ENCODE assay signal across 10 cellular contexts in genomic region chr18:62610509-62611394, GRCh38.
DNase-seq lines count a peak whose midpoint lies in the region; ATAC-seq, FAIRE-seq and TF ChIP-seq lines count a peak whose summit lies in the region.
"Had no signal": no experiment of that assay in that cellular context is flagged by ENCODE, and none has a peak within 500 bp of the region (broad histone marks: within the 10 kb centered on the region; RNA-seq: fewer than 3 reads in every experiment).

No MANE protein-coding gene starts in this region.

- H3K27me3 Mint-ChIP-seq in astrocyte (ENCODE audit: low read depth, unreplicated experiment) = peaks cover 26% of the 10 kb centered on the region

- no peaks in the 10 kb centered on the region; the same call in 1 of the 2 replicates for H3K27me3 ChIP-seq in HUES64 (ENCODE audit: insufficient read depth, low read length)
- H3K27me3 ChIP-seq in astrocyte (ENCODE audit: insufficient read depth, low read length) = peaks cover 21% of the 10 kb centered on the region
- H3K27me3 ChIP-seq: MG63 had no signal

- no peaks in the 10 kb centered on the region for H3K9me3 Mint-ChIP-seq in astrocyte (ENCODE audit: unreplicated experiment)
- H3K9me3 Mint-ChIP-seq in activated naive CD4-positive, alpha-beta T cell treated with anti-CD3 and anti-CD28 coated beads, Interleukin-2, amount 50 U/mL, for 72 hours = no peaks in the 10 kb centered on the region

- no peak for DNase-seq in astrocyte (ENCODE audit: low read depth)
- no peak for DNase-seq in kidney
- no peak for DNase-seq in skeletal muscle cell (ENCODE audit: low read depth)
- DNase-seq in NCI-H510A treated with DMSO at 0.1 percent for 48 hours (lab: John Stamatoyannopoulos, UW) = no peak
- DNase-seq in activated naive CD4-positive, alpha-beta T cell treated with anti-CD3 and anti-CD28 coated beads, Interleukin-2, amount 50 U/mL, for 72 hours (ENCODE audit: low spot score in 2 of 2) = no peak
- DNase-seq in activated effector memory CD4-positive, alpha-beta T cell treated with Interleukin-2 at 50 U/mL for 16 hours = no peak
- DNase-seq: DND-41, MG63 had no signal

- peak overlapping the region; percentile 77 for H3K4me2 ChIP-seq in astrocyte (ENCODE audit: low read length)

- H3K4me3 ChIP-seq in HUES64 (ENCODE audit: low read length) (peak overlapping the region; percentile 7), astrocyte (ENCODE audit: insufficient read depth, low read depth, low read length) (peak overlapping the region; percentile 17), kidney (ENCODE audit: low read length in 2 of 2) (peak overlapping the region; percentile 56 to 58), skeletal muscle cell (ENCODE audit: low read depth, low read length) (peak overlapping the region; percentile 13)
- H3K4me3 ChIP-seq: MG63 had no signal

- TF ChIP-seq CTCF in astrocyte (IDR thresholded peaks at IDR 0.05; ENCODE audit: insufficient read depth, low read depth, low read length) (no peak), kidney (IDR thresholded peaks at IDR 0.05; ENCODE audit: borderline replicate concordance, extremely low read depth, insufficient read depth) (no peak)

- peak overlapping the region; percentile 47 for H2AFZ ChIP-seq in astrocyte (ENCODE audit: low read depth, low read length)

- H3K9ac ChIP-seq in HUES64 (ENCODE audit: low read depth, low read length) (0 out of 2 replicates have a peak overlapping the region, but pooled peaks have one; percentile 4), astrocyte (ENCODE audit: low read length) (no peak overlapping the region), kidney (ENCODE audit: low read length in 2 of 2) (no peak overlapping the region)

- H3K27ac ChIP-seq in HUES64 (ENCODE audit: low read depth, low read length) (no peak overlapping the region), astrocyte (ENCODE audit: low read depth, low read length) (no peak overlapping the region), kidney (ENCODE audit: low read depth in 2 of 2, low read length in 2 of 2) (no peak overlapping the region)

- no peaks in the 10 kb centered on the region for H4K20me1 ChIP-seq in astrocyte (ENCODE audit: insufficient read depth, low read length)

- H3K4me3 Mint-ChIP-seq in astrocyte (ENCODE audit: unreplicated experiment) = no peak overlapping the region

- FAIRE-seq in astrocyte (lab: Jason Lieb, UNC) (no peak), kidney (lab: Jason Lieb, UNC) (no peak)

- no peaks in the 10 kb centered on the region for H3K79me2 ChIP-seq in astrocyte (ENCODE audit: insufficient read depth, low read length)

- 37% methylated on average over 23 of the region's 23 CpGs for WGBS in HUES64

- H3K9me3 ChIP-seq in HUES64 (ENCODE audit: insufficient read depth, low read depth, low read length) = no peaks in the 10 kb centered on the region
- H3K9me3 ChIP-seq in astrocyte (ENCODE audit: insufficient read depth, low read depth, low read length) = no peaks in the 10 kb centered on the region
- peaks cover 0 to 4% of the 10 kb centered on the region in 2 donors for H3K9me3 ChIP-seq in kidney (ENCODE audit: control insufficient read depth in 1 of 2, low read length in 2 of 2)
- H3K9me3 ChIP-seq: MG63 had no signal

- H3K27ac Mint-ChIP-seq in astrocyte (ENCODE audit: unreplicated experiment) = no peak overlapping the region
- H3K27ac Mint-ChIP-seq in activated naive CD4-positive, alpha-beta T cell treated with anti-CD3 and anti-CD28 coated beads, Interleukin-2, amount 50 U/mL, for 72 hours = no peak overlapping the region

- H3K36me3 Mint-ChIP-seq in astrocyte (ENCODE audit: low read depth, unreplicated experiment) = peaks cover 1% of the 10 kb centered on the region
- H3K36me3 Mint-ChIP-seq in activated naive CD4-positive, alpha-beta T cell treated with anti-CD3 and anti-CD28 coated beads, Interleukin-2, amount 50 U/mL, for 72 hours = no peaks in the 10 kb centered on the region

- ATAC-seq in HG02885 (IDR thresholded peaks at IDR 0.05; ENCODE audit: poor library complexity, unreplicated experiment) = no peak
- ATAC-seq in activated naive CD4-positive, alpha-beta T cell treated with anti-CD3 and anti-CD28 coated beads, Interleukin-2, amount 50 U/mL, for 72 hours = no peak

- H3K4me1 Mint-ChIP-seq in astrocyte (ENCODE audit: low read depth, unreplicated experiment) = peaks cover 10% of the 10 kb centered on the region

- intact Hi-C loops in kidney (cut with DNase I) = no loop called here

- H3K4me1 ChIP-seq in HUES64 (ENCODE audit: insufficient read depth, low read length) (peaks cover 30% of the 10 kb centered on the region), astrocyte (ENCODE audit: insufficient read depth, low read length) (no peaks in the 10 kb centered on the region), kidney (ENCODE audit: control insufficient read depth in 1 of 2, insufficient read depth in 1 of 2, low read depth in 1 of 2, low read length in 2 of 2) (peaks cover 0 to 8% of the 10 kb centered on the region in 2 donors)

- H3K36me3 ChIP-seq in HUES64 (ENCODE audit: insufficient read depth, low read length) (no peaks in the 10 kb centered on the region), astrocyte (ENCODE audit: insufficient read depth, low read length) (no peaks in the 10 kb centered on the region), kidney (ENCODE audit: control insufficient read depth in 1 of 2, insufficient read depth in 2 of 2, low read length in 2 of 2) (no peaks in the 10 kb centered on the region)
- H3K36me3 ChIP-seq: MG63 had no signal

Comparison
In these comparisons a context has a peak if more than half of its experiments do, and no peak if none do; other contexts are left out.
1. H3K4me3 ChIP-seq: peak in every context shown above with its lines; median percentile 57 in kidney; 17 in astrocyte; 13 in skeletal muscle cell; 7 in HUES64.